29 cellular contexts compared by ENCODE assay signal in the genomic region with DNA sequence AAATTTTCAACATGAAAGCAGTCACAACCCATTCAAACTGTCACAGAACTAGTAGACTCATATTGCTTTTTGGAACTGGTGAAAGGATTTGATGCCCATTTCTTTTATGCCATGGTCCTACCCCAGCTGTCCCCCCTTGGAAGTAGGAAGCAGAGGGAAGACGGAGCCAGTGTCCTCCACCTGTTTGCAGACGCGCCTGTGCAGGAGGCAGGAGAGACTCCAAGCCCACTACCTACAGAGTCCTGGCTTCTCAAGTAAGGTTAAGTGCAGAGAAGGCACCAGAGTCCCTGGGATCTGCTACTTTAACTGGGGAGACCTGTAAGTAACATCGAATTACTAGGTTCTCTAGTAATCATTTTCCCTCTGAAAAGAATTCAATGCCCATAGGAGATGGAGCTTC.
"Had no signal": no experiment of that assay in that cellular context is flagged by ENCODE, and none has a peak within 500 bp of the region (broad histone marks: within the 10 kb centered on the region; RNA-seq: fewer than 3 reads in every experiment).

No MANE protein-coding gene starts in this region.

- DNase-seq: activated CD4-positive, alpha-beta memory T cell treated with anti-CD3 and anti-CD28 coated beads, Interleukin-2, amount 10 ng/mL, durations not matched to agents 7 days and 5 days; activated CD4-positive, alpha-beta T cell treated with anti-CD3 and anti-CD28 coated beads, Interleukin-2, amount 10 ng/mL, durations not matched to agents 7 days and 5 days; activated naive CD4-positive, alpha-beta T cell treated with anti-CD3 and anti-CD28 coated beads for 36 hours; activated T-cell treated with anti-CD3 and anti-CD28 coated beads, Interleukin-2, amount 50 U/mL, for 24 hours; anterior cingulate cortex; foreskin keratinocyte; hypothalamus; immature natural killer cell; kidney; right lobe of liver; stimulated activated CD4-positive, alpha-beta T cell treated with anti-CD3 and anti-CD28 coated beads, Interleukin-12 subunit alpha, Interleukin-12 subunit beta, amount 100 ng/mL, for 4 hours; stimulated activated CD4-positive, alpha-beta T cell treated with anti-CD3 and anti-CD28 coated beads, Interleukin-4, amount 100 ng/mL, for 1 hour; stimulated activated naive B cell treated with anti-CD40 and anti-IgM and Interleukin-4, amounts not matched to agents 10 μg/mL and 1 μg/mL and 100 μg/mL, for 72 hours; T-cell; thyroid gland; upper lobe of left lung had no signal

- H3K27me3 Mint-ChIP-seq: activated CD4-positive, alpha-beta memory T cell treated with anti-CD3 and anti-CD28 coated beads, Interleukin-2, amount 10 ng/mL, durations not matched to agents 7 days and 5 days; activated CD4-positive, alpha-beta T cell treated with anti-CD3 and anti-CD28 coated beads, Interleukin-2, amount 10 ng/mL, durations not matched to agents 7 days and 5 days; activated T-cell treated with anti-CD3 and anti-CD28 coated beads, Interleukin-2, amount 50 U/mL, for 24 hours; activated T-helper 17 cell treated with anti-CD3 and anti-CD28 coated beads, Interleukin-2, amount 50 U/mL, for 72 hours; central memory CD8-positive, alpha-beta T cell; memory B cell; naive thymus-derived CD8-positive, alpha-beta T cell; stimulated activated naive B cell treated with anti-CD40 and anti-IgM and Interleukin-4, amounts not matched to agents 10 μg/mL and 1 μg/mL and 100 μg/mL, for 72 hours; T-cell had no signal

- ATAC-seq: activated CD4-positive, CD25-positive, alpha-beta regulatory T cell treated with anti-CD3 and anti-CD28 coated beads, Interleukin-2, amount 50 U/mL, for 24 hours; activated T-helper 17 cell treated with anti-CD3 and anti-CD28 coated beads, Interleukin-2, amount 50 U/mL, for 72 hours; esophagus mucosa; foreskin keratinocyte; heart left ventricle; left colon; naive thymus-derived CD8-positive, alpha-beta T cell; stimulated activated naive B cell treated with anti-CD40 and anti-IgM and Interleukin-4, amounts not matched to agents 10 μg/mL and 1 μg/mL and 100 μg/mL, for 72 hours; T-cell had no signal

- H3K36me3 ChIP-seq: heart left ventricle, right lobe of liver, stomach, thyroid gland, upper lobe of left lung, vagina had no signal

- H3K9me3 ChIP-seq: heart left ventricle, right lobe of liver, stomach, thyroid gland, upper lobe of left lung, vagina had no signal

- H3K4me3 Mint-ChIP-seq: activated CD4-positive, alpha-beta memory T cell treated with anti-CD3 and anti-CD28 coated beads, Interleukin-2, amount 10 ng/mL, durations not matched to agents 7 days and 5 days; activated CD4-positive, alpha-beta T cell treated with anti-CD3 and anti-CD28 coated beads, Interleukin-2, amount 10 ng/mL, durations not matched to agents 7 days and 5 days; activated naive CD4-positive, alpha-beta T cell treated with anti-CD3 and anti-CD28 coated beads for 36 hours; activated T-cell treated with anti-CD3 and anti-CD28 coated beads, Interleukin-2, amount 50 U/mL, for 24 hours; activated T-helper 17 cell treated with anti-CD3 and anti-CD28 coated beads, Interleukin-2, amount 50 U/mL, for 72 hours; central memory CD8-positive, alpha-beta T cell; dendritic cell treated with granulocyte-macrophage colony-stimulating factor and Interleukin-4, amounts not matched to agents 40 ng/mL and 50 ng/mL, for 4 days; endodermal cell; immature natural killer cell; memory B cell; naive thymus-derived CD8-positive, alpha-beta T cell; neural crest cell; stimulated activated naive B cell treated with anti-CD40 and anti-IgM and Interleukin-4, amounts not matched to agents 10 μg/mL and 1 μg/mL and 100 μg/mL, for 72 hours; T-cell had no signal

- H3K27me3 ChIP-seq: foreskin keratinocyte, heart left ventricle, right lobe of liver, stomach, thyroid gland, upper lobe of left lung, vagina had no signal

- H3K4me3 ChIP-seq: heart left ventricle, right lobe of liver, stomach, thyroid gland, upper lobe of left lung, vagina had no signal

- H3K9me3 Mint-ChIP-seq: activated CD4-positive, alpha-beta memory T cell treated with anti-CD3 and anti-CD28 coated beads, Interleukin-2, amount 10 ng/mL, durations not matched to agents 7 days and 5 days; activated CD4-positive, alpha-beta T cell treated with anti-CD3 and anti-CD28 coated beads, Interleukin-2, amount 10 ng/mL, durations not matched to agents 7 days and 5 days; activated T-cell treated with anti-CD3 and anti-CD28 coated beads, Interleukin-2, amount 50 U/mL, for 24 hours; activated T-helper 17 cell treated with anti-CD3 and anti-CD28 coated beads, Interleukin-2, amount 50 U/mL, for 72 hours; central memory CD8-positive, alpha-beta T cell; dendritic cell treated with granulocyte-macrophage colony-stimulating factor and Interleukin-4, amounts not matched to agents 40 ng/mL and 50 ng/mL, for 4 days; memory B cell; neural crest cell; T-cell had no signal

- H3K36me3 Mint-ChIP-seq: memory B cell, T-cell had no signal

- H3K27ac ChIP-seq: foreskin keratinocyte, heart left ventricle, right lobe of liver, upper lobe of left lung, vagina had no signal

- H3K27ac Mint-ChIP-seq: activated CD4-positive, alpha-beta memory T cell treated with anti-CD3 and anti-CD28 coated beads, Interleukin-2, amount 10 ng/mL, durations not matched to agents 7 days and 5 days; activated naive CD4-positive, alpha-beta T cell treated with anti-CD3 and anti-CD28 coated beads for 36 hours; activated T-cell treated with anti-CD3 and anti-CD28 coated beads, Interleukin-2, amount 50 U/mL, for 24 hours; activated T-helper 17 cell treated with anti-CD3 and anti-CD28 coated beads, Interleukin-2, amount 50 U/mL, for 72 hours; dendritic cell treated with granulocyte-macrophage colony-stimulating factor and Interleukin-4, amounts not matched to agents 40 ng/mL and 50 ng/mL, for 4 days; endodermal cell; memory B cell; T-cell had no signal
